Comparison of ENCODE assay signal across 9 cellular contexts in the genomic region with DNA sequence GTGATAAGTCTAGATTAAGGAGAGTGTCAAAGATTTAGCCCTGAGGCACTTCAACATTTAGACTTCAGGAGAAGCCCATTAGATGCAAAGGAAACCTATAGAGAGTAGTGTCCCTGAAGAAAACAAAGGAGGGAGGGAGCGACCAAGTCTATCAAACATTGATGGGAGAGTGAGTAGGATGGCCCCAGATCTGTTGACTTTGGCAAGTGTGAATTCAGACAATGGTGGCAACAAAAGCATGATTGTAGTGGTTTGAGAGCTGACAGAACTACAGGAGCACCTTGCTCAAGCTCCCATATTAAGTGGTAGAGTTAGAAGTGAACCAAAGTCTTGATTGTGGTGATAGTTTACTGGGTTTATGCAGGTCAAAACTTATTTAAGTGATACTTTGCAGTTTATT. TPM values are rescaled to one million over a fixed set of nuclear protein-coding genes. Genes with fewer than 3 reads are reported as not detected.
A peak's percentile ranks its signal among the peaks of the same experiment; 100 is the strongest.
DNase-seq lines count a peak whose midpoint lies in the region; ATAC-seq and TF ChIP-seq lines count a peak whose summit lies in the region.
"Had no signal": no experiment of that assay in that cellular context is flagged by ENCODE, and none has a peak within 500 bp of the region (broad histone marks: within the 10 kb centered on the region; RNA-seq: fewer than 3 reads in every experiment).

No MANE protein-coding gene starts in this region.

- H3K9me3 ChIP-seq in BE2C = no peaks in the 10 kb centered on the region

- H3K9ac ChIP-seq in KMS-11 = peak overlapping the region; percentile 75; the same call in 1 of the 2 replicates

- H3K36me3 ChIP-seq in BE2C = no peaks in the 10 kb centered on the region; the same call in 1 of the 2 replicates
- H3K36me3 ChIP-seq in KMS-11 (ENCODE audit: insufficient read depth) = no peaks in the 10 kb centered on the region

- H3K4me1 Mint-ChIP-seq in chondrocyte (ENCODE audit: low read depth) (peaks cover 40% of the 10 kb centered on the region), nephron (peaks cover 42% of the 10 kb centered on the region)

- DNase-seq in BE2C = no peak
- no peak for DNase-seq in chondrocyte (ENCODE audit: low spot score)
- DNase-seq in NCI-H2081 (lab: John Stamatoyannopoulos, UW) = no peak
- DNase-seq in DMS114 treated with DMSO at 0.1 percent for 48 hours (lab: John Stamatoyannopoulos, UW; ENCODE audit: unreplicated experiment) = no peak
- DNase-seq: NCI-H2029 treated with DMSO at 0.1 percent for 48 hours had no signal

- H4K20me1 ChIP-seq in KMS-11 (ENCODE audit: insufficient read depth) = 0 out of 2 replicates have a peak, but pooled peaks cover 7% of the 10 kb centered on the region

- H3K27ac ChIP-seq in KMS-11 = no peak overlapping the region

- H3K9me3 Mint-ChIP-seq in chondrocyte (ENCODE audit: low read depth) (no peaks in the 10 kb centered on the region), nephron (no peaks in the 10 kb centered on the region)

- H3K27me3 Mint-ChIP-seq in chondrocyte (ENCODE audit: low read depth) (no peaks in the 10 kb centered on the region), nephron (ENCODE audit: low read depth) (no peaks in the 10 kb centered on the region)

- H3K27ac Mint-ChIP-seq in chondrocyte (ENCODE audit: unreplicated experiment) (peak overlapping the region; percentile 100), nephron (peak overlapping the region in 2 of 3 experiments; percentile 72 to 81)

- peaks cover 37% of the 10 kb centered on the region for H3K79me2 ChIP-seq in KMS-11 (ENCODE audit: insufficient read depth, low read depth)

- ATAC-seq in GM21526 (IDR thresholded peaks at IDR 0.05; ENCODE audit: low FRiP score, unreplicated experiment) (no peak), HG03469 (IDR thresholded peaks at IDR 0.05; ENCODE audit: unreplicated experiment) (no peak)

- no peaks in the 10 kb centered on the region for H3K4me1 ChIP-seq in BE2C
- H3K4me1 ChIP-seq in KMS-11 (ENCODE audit: low read depth, poor library complexity, severe bottlenecking) = peaks cover 31% of the 10 kb centered on the region

- H3K4me3 ChIP-seq in BE2C (ENCODE audit: low read depth, low read length) (peak overlapping the region; percentile 87), KMS-11 (IDR thresholded peaks at IDR 0.05; ENCODE audit: insufficient read depth, low read depth, low read length) (no peak overlapping the region)

- peak overlapping the region; percentile 89; the same call in 1 of the 2 replicates for H2AFZ ChIP-seq in KMS-11 (ENCODE audit: low read depth)

- H3K4me3 Mint-ChIP-seq in chondrocyte (ENCODE audit: unreplicated experiment) = peak overlapping the region; percentile 99
- peak overlapping the region; percentile 93 to 99 (median 97) for H3K4me3 Mint-ChIP-seq in nephron

- H3K36me3 Mint-ChIP-seq in chondrocyte (ENCODE audit: low read depth) = no peaks in the 10 kb centered on the region
- H3K36me3 Mint-ChIP-seq in nephron (ENCODE audit: low read depth) = peaks cover 6% of the 10 kb centered on the region

- H3K27me3 ChIP-seq in BE2C = no peaks in the 10 kb centered on the region
- H3K27me3 ChIP-seq in KMS-11 (ENCODE audit: insufficient read depth, low read depth) = no peaks in the 10 kb centered on the region; the same call in 1 of the 2 replicates

- H3K4me2 ChIP-seq in KMS-11 = peak overlapping the region; percentile 83

- TF ChIP-seq CTCF in BE2C (IDR thresholded peaks at IDR 0.05; ENCODE audit: low read depth, low read length) (no peak), KMS-11 (conservative IDR thresholded peaks at IDR 0.05; ENCODE audit: low read depth, low read length) (no peak), chondrocyte (IDR thresholded peaks at IDR 0.05) (no peak), nephron (IDR thresholded peaks at IDR 0.05; ENCODE audit: unreplicated experiment in 3 of 3) (no peak)

RNA-seq across cellular contexts. Expression of a gene that starts 1.0 kb away (rescaled TPM):
- polyA plus RNA-seq in BE2C (2012; ENCODE audit: insufficient read depth, insufficient read length, low read depth) = 127 TPM
- total RNA-seq in chondrocyte = 51.9 to 66.1 TPM (median 53.0 TPM) in 3 replicates

RNA-seq across cellular contexts. Expression of a gene that starts 13.2 kb away (rescaled TPM):
- 76.1 TPM for polyA plus RNA-seq in BE2C (2012; ENCODE audit: insufficient read depth, insufficient read length, low read depth)
- 8.6 to 13.6 TPM (median 9.9 TPM) in 3 replicates for total RNA-seq in chondrocyte

RNA-seq across cellular contexts. Expression of a gene that starts 14.0 kb away (rescaled TPM):
- 92.0 TPM for polyA plus RNA-seq in BE2C (2012; ENCODE audit: insufficient read depth, insufficient read length, low read depth)
- total RNA-seq in chondrocyte = 57.7 to 76.7 TPM (median 61.5 TPM) in 3 replicates

RNA-seq across cellular contexts. Expression of a gene that starts 46.8 kb away (rescaled TPM):
- 81.1 TPM for polyA plus RNA-seq in BE2C (2012; ENCODE audit: insufficient read depth, insufficient read length, low read depth)
- 57.1 to 64.5 TPM (median 58.2 TPM) in 3 replicates for total RNA-seq in chondrocyte

RNA-seq across cellular contexts. Expression of a gene that starts 47.4 kb away (rescaled TPM):
- polyA plus RNA-seq in BE2C (2012; ENCODE audit: insufficient read depth, insufficient read length, low read depth) = 158 TPM
- 23.3 to 25.4 TPM (median 24.7 TPM) in 3 replicates for total RNA-seq in chondrocyte
